ENCODE assay signal across 1 cellular context in the genomic region with DNA sequence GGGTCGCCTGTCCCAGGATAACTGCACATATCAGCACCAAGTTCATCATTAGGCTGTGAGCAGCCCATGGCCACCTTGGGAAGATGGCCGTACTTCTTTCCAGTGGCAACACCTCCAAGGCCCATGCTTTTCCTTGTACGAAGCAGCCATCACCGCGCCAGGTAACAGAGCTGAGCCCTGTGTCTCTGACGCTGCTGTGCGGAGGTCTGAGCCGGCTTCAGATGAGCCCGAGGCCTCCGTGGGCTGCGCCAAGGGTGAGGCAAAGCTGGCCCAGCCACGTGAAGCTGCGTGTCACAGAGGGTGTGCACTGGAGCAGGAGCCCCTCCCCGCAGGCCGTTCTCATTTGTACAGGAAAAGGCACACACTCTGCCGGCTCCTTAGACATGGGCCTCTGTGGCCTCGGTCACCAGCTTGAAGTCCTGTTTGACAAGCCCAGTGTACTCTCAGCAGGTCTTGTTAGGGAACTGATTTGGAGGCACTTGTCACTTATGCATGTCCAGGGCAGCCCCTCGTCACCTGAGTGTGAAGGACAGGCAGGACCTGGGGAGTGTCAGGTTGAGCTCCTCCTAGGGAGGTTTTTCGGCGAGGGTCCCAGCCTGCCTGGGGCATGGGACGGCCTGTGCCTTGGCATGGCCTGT.
TF ChIP-seq lines count a peak whose summit lies in the region.

No MANE protein-coding gene starts in this region.

TF ChIP-seq in IMR-90, 13 proteins besides CTCF, POLR2A, EP300 and RAD21 (continued from another document):
- no peak for TF ChIP-seq ELK1 (IDR thresholded peaks at IDR 0.05; ENCODE audit: borderline replicate concordance, low read depth, low read length)
- TF ChIP-seq NFE2L2 (IDR thresholded peaks at IDR 0.05; ENCODE audit: low read depth, low read length), result no peak
TF ChIP-seq in IMR-90: peak in this region for 0.
